In the genomic region with DNA sequence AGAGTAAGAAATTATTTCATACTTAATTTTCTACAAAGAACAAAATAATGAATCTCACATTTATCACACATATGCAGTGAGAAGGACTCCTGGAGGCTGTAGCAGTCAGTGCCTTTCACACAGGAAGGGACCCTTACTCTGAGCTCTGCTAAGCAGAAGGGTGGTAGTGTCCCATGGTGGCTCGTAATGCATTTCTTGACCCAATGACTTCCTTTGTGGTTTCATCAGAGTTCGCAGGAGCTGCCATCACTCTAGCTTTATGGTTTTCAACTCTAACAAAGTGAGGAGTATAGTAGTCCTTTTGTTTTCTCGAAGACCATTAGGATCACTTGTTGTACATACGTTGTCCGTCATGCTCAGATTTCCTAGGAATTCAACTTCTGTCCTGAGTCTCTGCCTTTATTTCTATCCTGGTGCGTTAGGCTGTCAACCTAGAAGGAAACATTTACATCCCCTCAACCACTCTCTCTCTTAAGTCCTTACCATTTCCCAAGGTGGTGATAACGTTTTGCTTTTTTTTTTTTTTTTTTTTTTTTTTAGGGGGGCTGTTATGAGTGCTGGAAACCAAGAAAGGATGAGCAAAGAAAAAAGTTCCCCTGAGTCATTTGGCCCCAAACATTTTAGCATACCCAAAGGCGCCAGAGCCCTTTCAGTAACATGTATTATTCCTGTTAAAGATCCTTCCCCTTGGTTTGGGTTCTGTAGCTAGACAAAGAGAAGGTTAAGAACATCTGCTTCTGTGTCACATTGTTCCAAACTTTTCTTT, we compare ENCODE assay signal across 26 cellular contexts. TPM values are rescaled to one million over a fixed set of nuclear protein-coding genes. Genes with fewer than 3 reads are reported as not detected.
DNase-seq lines count a peak whose midpoint lies in the region; ATAC-seq lines count a peak whose summit lies in the region.
"Had no signal": no experiment of that assay in that cellular context is flagged by ENCODE, and none has a peak within 500 bp of the region (broad histone marks: within the 10 kb centered on the region; RNA-seq: fewer than 3 reads in every experiment).

No MANE protein-coding gene starts in this region.

- H3K9me3 Mint-ChIP-seq in activated naive CD4-positive, alpha-beta T cell treated with anti-CD3 and anti-CD28 coated beads, Interleukin-2, amount 50 U/mL, for 24 hours = no peaks in the 10 kb centered on the region
- H3K9me3 Mint-ChIP-seq in effector memory CD8-positive, alpha-beta T cell = no peaks in the 10 kb centered on the region
- no peaks in the 10 kb centered on the region for H3K9me3 Mint-ChIP-seq in stimulated activated naive CD8-positive, alpha-beta T cell treated with anti-CD3 and anti-CD28 coated beads, Interleukin-15, Interleukin-2, amounts not matched to agents 100 ng/mL and 50 ng/mL, for 24 hours
- H3K9me3 Mint-ChIP-seq: H9 had no signal

- no peaks in the 10 kb centered on the region for H3K36me3 ChIP-seq in SJCRH30
- H3K36me3 ChIP-seq: heart left ventricle, ovary had no signal

- H3K9me3 ChIP-seq in SJCRH30 (replicated peaks) = no peaks in the 10 kb centered on the region
- H3K9me3 ChIP-seq: ovary had no signal

- no peak overlapping the region for H3K27ac Mint-ChIP-seq in activated naive CD4-positive, alpha-beta T cell treated with anti-CD3 and anti-CD28 coated beads, Interleukin-2, amount 50 U/mL, for 24 hours
- peak overlapping the region; percentile 87 to 89 for H3K27ac Mint-ChIP-seq in effector memory CD8-positive, alpha-beta T cell
- H3K27ac Mint-ChIP-seq in stimulated activated naive CD8-positive, alpha-beta T cell treated with anti-CD3 and anti-CD28 coated beads, Interleukin-15, Interleukin-2, amounts not matched to agents 100 ng/mL and 50 ng/mL, for 24 hours = peak overlapping the region; percentile 84
- H3K27ac Mint-ChIP-seq: CD14-positive monocyte, H9, nephron had no signal

- intact Hi-C loops in sciatic nerve (cut with DNase I) = no loop called here

- peaks cover 3% of the 10 kb centered on the region for H3K27me3 Mint-ChIP-seq in activated naive CD4-positive, alpha-beta T cell treated with anti-CD3 and anti-CD28 coated beads, Interleukin-2, amount 50 U/mL, for 24 hours
- no peaks in the 10 kb centered on the region for H3K27me3 Mint-ChIP-seq in effector memory CD8-positive, alpha-beta T cell
- H3K27me3 Mint-ChIP-seq in stimulated activated naive CD8-positive, alpha-beta T cell treated with anti-CD3 and anti-CD28 coated beads, Interleukin-15, Interleukin-2, amounts not matched to agents 100 ng/mL and 50 ng/mL, for 24 hours = peaks cover 3% of the 10 kb centered on the region

- no peaks in the 10 kb centered on the region for H3K27me3 ChIP-seq in SJCRH30
- H3K27me3 ChIP-seq: heart left ventricle, ovary had no signal

- ATAC-seq in effector memory CD8-positive, alpha-beta T cell (replicated peaks) = peak; percentile 96
- ATAC-seq in HG03432 (IDR thresholded peaks at IDR 0.05; ENCODE audit: unreplicated experiment) (no peak), sciatic nerve (no peak)
- ATAC-seq: heart left ventricle, K562, right cardiac atrium had no signal

- no peak for DNase-seq in activated naive CD4-positive, alpha-beta T cell treated with anti-CD3 and anti-CD28 coated beads, Interleukin-2, amount 50 U/mL, for 16 hours
- DNase-seq in SJCRH30 (peak; percentile 16 to 72), sciatic nerve (ENCODE audit: low spot score) (no peak)
- DNase-seq in effector memory CD8-positive, alpha-beta T cell = peak; percentile 15 to 23 (median 22)
- no peak for DNase-seq in stimulated activated CD4-positive, alpha-beta T cell treated with anti-CD3 and anti-CD28 coated beads, Interleukin-1b, Interleukin-23, amount 100 ng/mL, for 48 hours
- DNase-seq: ACHN; activated CD4-positive, CD25-positive, alpha-beta regulatory T cell; activated effector memory CD4-positive, alpha-beta T cell treated with anti-CD3 and anti-CD28 coated beads, Interleukin-2, amount 50 U/mL, for 16 hours; aorta; dermis blood vessel endothelial cell; DMS 273 treated with DMSO at 0.1 percent for 48 hours; H9; heart left ventricle; MM.1S; NCI-H1694; NCI-H2171 treated with DMSO at 0.1 percent for 48 hours; NCI-H526; ovary; right cardiac atrium; T1000 had no signal

- H3K4me3 ChIP-seq in SJCRH30 = no peak overlapping the region
- H3K4me3 ChIP-seq: heart left ventricle, K562, ovary had no signal

- peaks cover 5% of the 10 kb centered on the region for H3K4me1 Mint-ChIP-seq in activated naive CD4-positive, alpha-beta T cell treated with anti-CD3 and anti-CD28 coated beads, Interleukin-2, amount 50 U/mL, for 24 hours
- H3K4me1 Mint-ChIP-seq in effector memory CD8-positive, alpha-beta T cell (ENCODE audit: low read depth in 2 of 2) = peaks cover 20 to 28% of the 10 kb centered on the region in 2 donors
- peaks cover 49% of the 10 kb centered on the region for H3K4me1 Mint-ChIP-seq in stimulated activated naive CD8-positive, alpha-beta T cell treated with anti-CD3 and anti-CD28 coated beads, Interleukin-15, Interleukin-2, amounts not matched to agents 100 ng/mL and 50 ng/mL, for 24 hours (ENCODE audit: low read depth)
- H3K4me1 Mint-ChIP-seq: nephron had no signal

- no peak overlapping the region for H3K27ac ChIP-seq in SJCRH30
- H3K27ac ChIP-seq: ovary had no signal

- no peaks in the 10 kb centered on the region for H3K36me3 Mint-ChIP-seq in activated naive CD4-positive, alpha-beta T cell treated with anti-CD3 and anti-CD28 coated beads, Interleukin-2, amount 50 U/mL, for 24 hours
- H3K36me3 Mint-ChIP-seq in effector memory CD8-positive, alpha-beta T cell (ENCODE audit: insufficient read depth) = no peaks in the 10 kb centered on the region
- no peaks in the 10 kb centered on the region for H3K36me3 Mint-ChIP-seq in stimulated activated naive CD8-positive, alpha-beta T cell treated with anti-CD3 and anti-CD28 coated beads, Interleukin-15, Interleukin-2, amounts not matched to agents 100 ng/mL and 50 ng/mL, for 24 hours (ENCODE audit: low read depth)
- H3K36me3 Mint-ChIP-seq: CD14-positive monocyte had no signal

- H3K4me3 Mint-ChIP-seq in activated naive CD4-positive, alpha-beta T cell treated with anti-CD3 and anti-CD28 coated beads, Interleukin-2, amount 50 U/mL, for 24 hours = peak overlapping the region; percentile 31
- H3K4me3 Mint-ChIP-seq in effector memory CD8-positive, alpha-beta T cell = peak overlapping the region; percentile 68 to 71
- peak overlapping the region; percentile 63 for H3K4me3 Mint-ChIP-seq in stimulated activated naive CD8-positive, alpha-beta T cell treated with anti-CD3 and anti-CD28 coated beads, Interleukin-15, Interleukin-2, amounts not matched to agents 100 ng/mL and 50 ng/mL, for 24 hours
- H3K4me3 Mint-ChIP-seq: H9, nephron had no signal

- H3K4me1 ChIP-seq in SJCRH30 = no peaks in the 10 kb centered on the region; the same call in 1 of the 2 replicates
- H3K4me1 ChIP-seq: heart left ventricle had no signal

RNA-seq across cellular contexts. Expression of a gene that starts 37.2 kb away (rescaled TPM):
- 35.0 and 36.8 TPM in 2 replicates for total RNA-seq in SJCRH30 (2014; rRNA removed; shearing (Covaris generic))
- 167 TPM for total RNA-seq in sciatic nerve

RNA-seq across cellular contexts. Expression of a gene that starts 57.8 kb away (rescaled TPM):
- 0.08 and 0.32 TPM in 2 replicates for total RNA-seq in SJCRH30 (2014; rRNA removed; shearing (Covaris generic))
- 4.8 TPM for total RNA-seq in sciatic nerve
- total RNA-seq: H9, K562 had no signal

Comparison
In these comparisons a context has a peak if more than half of its experiments do, and no peak if none do; other contexts are left out.
1. DNase-seq: peak in SJCRH30 (2 of 2) and effector memory CD8-positive, alpha-beta T cell (3 of 3); none in activated naive CD4-positive, alpha-beta T cell treated with anti-CD3 and anti-CD28 coated beads, Interleukin-2, amount 50 U/mL, for 16 hours (single experiment), stimulated activated CD4-positive, alpha-beta T cell treated with anti-CD3 and anti-CD28 coated beads, Interleukin-1b, Interleukin-23, amount 100 ng/mL, for 48 hours (single experiment) and sciatic nerve (single experiment).
2. Peak in every context shown above with its lines, with median percentiles within 50 percentile points of each other: H3K4me3 Mint-ChIP-seq.